ENCODE assay signal across 27 cellular contexts in genomic region chrX:95117556-95117955, GRCh38.
"Had no signal": no experiment of that assay in that cellular context is flagged by ENCODE, and none has a peak within 500 bp of the region (broad histone marks: within the 10 kb centered on the region; RNA-seq: fewer than 3 reads in every experiment).

No MANE protein-coding gene starts in this region.

- H3K27me3 ChIP-seq: colonic mucosa, esophagus squamous epithelium, heart right ventricle, left lung had no signal

- H3K4me1 Mint-ChIP-seq: endodermal cell; memory B cell; naive thymus-derived CD4-positive, alpha-beta T cell had no signal

- H3K36me3 ChIP-seq: colonic mucosa, esophagus squamous epithelium, gastrocnemius medialis, heart right ventricle, left lung, lower lobe of right lung had no signal

- H3K36me3 Mint-ChIP-seq: memory B cell; naive thymus-derived CD4-positive, alpha-beta T cell had no signal

- ATAC-seq: effector memory CD8-positive, alpha-beta T cell; esophagus mucosa; gastrocnemius medialis; heart right ventricle; left cardiac atrium; left lung; left ventricle myocardium superior; lower lobe of right lung; naive thymus-derived CD4-positive, alpha-beta T cell had no signal

- H3K4me3 Mint-ChIP-seq: dendritic cell treated with granulocyte-macrophage colony-stimulating factor and Interleukin-4, amounts not matched to agents 40 ng/mL and 50 ng/mL, for 4 days; effector memory CD8-positive, alpha-beta T cell; endodermal cell; memory B cell; naive thymus-derived CD4-positive, alpha-beta T cell had no signal

- H3K27ac Mint-ChIP-seq: dendritic cell treated with granulocyte-macrophage colony-stimulating factor and Interleukin-4, amounts not matched to agents 40 ng/mL and 50 ng/mL, for 4 days; effector memory CD8-positive, alpha-beta T cell; endodermal cell; memory B cell; naive thymus-derived CD4-positive, alpha-beta T cell had no signal

- H3K4me3 ChIP-seq: colonic mucosa, esophagus squamous epithelium, gastrocnemius medialis, heart right ventricle, left lung, lower lobe of right lung had no signal

- H3K27ac ChIP-seq: colonic mucosa, esophagus squamous epithelium, gastrocnemius medialis, heart right ventricle, left lung, lower lobe of right lung had no signal

- DNase-seq: colonic mucosa; cortex of kidney; effector CD8-positive, alpha-beta T cell; effector memory CD8-positive, alpha-beta T cell; endodermal cell; erythroblast; esophagus squamous epithelium; foreskin fibroblast; foreskin melanocyte; gastrocnemius medialis; glutamatergic neuron; head of caudate nucleus; heart right ventricle; hippocampal formation; left cardiac atrium; left lung; left ventricle myocardium superior; lower lobe of right lung; mesendoderm; midbrain; naive thymus-derived CD4-positive, alpha-beta T cell had no signal

- FAIRE-seq: endometrium, islet of Langerhans, keratinocyte had no signal

- H3K4me1 ChIP-seq: colonic mucosa, esophagus squamous epithelium, gastrocnemius medialis, heart right ventricle, left lung, lower lobe of right lung had no signal

- H3K27me3 Mint-ChIP-seq: dendritic cell treated with granulocyte-macrophage colony-stimulating factor and Interleukin-4, amounts not matched to agents 40 ng/mL and 50 ng/mL, for 4 days; effector memory CD8-positive, alpha-beta T cell; memory B cell; naive thymus-derived CD4-positive, alpha-beta T cell had no signal

- H3K9me3 ChIP-seq: colonic mucosa, gastrocnemius medialis, lower lobe of right lung had no signal
